ENCODE assay signal across 15 cellular contexts in the genomic region with DNA sequence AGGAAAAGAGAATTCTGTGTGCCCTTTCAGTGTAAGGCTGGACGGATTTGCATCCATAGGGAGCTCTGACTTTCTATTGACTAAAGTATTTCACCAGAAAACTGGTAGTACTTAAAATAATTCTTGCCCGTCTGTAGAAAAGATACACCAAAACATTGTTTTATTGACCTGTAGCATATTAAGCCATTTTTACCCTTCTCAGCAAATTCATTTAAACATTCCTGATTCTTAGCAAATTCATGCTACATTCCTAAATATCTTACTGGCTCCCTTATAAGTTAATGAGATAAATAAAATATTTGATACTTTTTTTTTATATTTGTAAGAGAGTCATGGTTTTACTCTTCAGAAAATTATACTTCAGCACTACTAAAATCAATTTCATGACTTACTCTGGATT. TPM values are rescaled to one million over a fixed set of nuclear protein-coding genes. Genes with fewer than 3 reads are reported as not detected.
DNase-seq lines count a peak whose midpoint lies in the region; ATAC-seq, FAIRE-seq and TF ChIP-seq lines count a peak whose summit lies in the region.
"Had no signal": no experiment of that assay in that cellular context is flagged by ENCODE, and none has a peak within 500 bp of the region (broad histone marks: within the 10 kb centered on the region; RNA-seq: fewer than 3 reads in every experiment).

No MANE protein-coding gene starts in this region.

- H2AFZ ChIP-seq in smooth muscle cell (ENCODE audit: low read depth) = peak overlapping the region; percentile 36

- peaks cover 4% of the 10 kb centered on the region for H3F3A ChIP-seq in smooth muscle cell (ENCODE audit: low read depth)

- H3K4me3 Mint-ChIP-seq in activated CD4-positive, alpha-beta T cell treated with anti-CD3 and anti-CD28 coated beads, Interleukin-2, amount 10 ng/mL, durations not matched to agents 7 days and 5 days = peak overlapping the region; percentile 38
- H3K4me3 Mint-ChIP-seq in T-cell = peak overlapping the region; percentile 46 to 98 (median 60)
- H3K4me3 Mint-ChIP-seq in dendritic cell treated with granulocyte-macrophage colony-stimulating factor and Interleukin-4, amounts not matched to agents 40 ng/mL and 50 ng/mL, for 4 days = no peak overlapping the region
- H3K4me3 Mint-ChIP-seq: neural progenitor cell had no signal

- no peaks in the 10 kb centered on the region for H4K20me1 ChIP-seq in smooth muscle cell (ENCODE audit: low read depth)

- DNase-seq in activated CD4-positive, alpha-beta T cell treated with anti-CD3 and anti-CD28 coated beads, Interleukin-2, amount 10 ng/mL, durations not matched to agents 7 days and 5 days = no peak
- DNase-seq in activated CD4-positive, alpha-beta T cell treated with anti-CD3 and anti-CD28 coated beads, Interleukin-2, amount 50 U/mL, for 1 hour = no peak
- DNase-seq in T-cell (no peak), smooth muscle cell (lab: John Stamatoyannopoulos, UW; ENCODE audit: unreplicated experiment) (no peak), small intestine (no peak)
- no peak for DNase-seq in stimulated activated CD4-positive, alpha-beta T cell treated with anti-CD3 and anti-CD28 coated beads, Interleukin-1b, Interleukin-23, amount 100 ng/mL, for 48 hours
- DNase-seq: activated CD4-positive, alpha-beta T cell treated with anti-CD3 and anti-CD28 coated beads for 4 hours; left ventricle myocardium superior; NCI-H187 treated with DMSO at 0.1 percent for 48 hours; NCI-H524 had no signal

- 97% methylated on average over 2 of the region's 2 CpGs for whole genome bisulfite sequencing in smooth muscle cell (ENCODE audit: low lambda C conversion rate)
- 93 to 96% (median 95%) methylated on average over 2 of the region's 2 CpGs for WGBS in small intestine, 3 donors

- H3K4me3 ChIP-seq in smooth muscle cell (no peak overlapping the region), small intestine (ENCODE audit: low read depth in 1 of 2, low read length in 2 of 2) (no peak overlapping the region)
- H3K4me3 ChIP-seq: neural progenitor cell had no signal

- no peak for FAIRE-seq in small intestine (lab: Jason Lieb, UNC)
- FAIRE-seq: H1 had no signal

- H3K27ac ChIP-seq in smooth muscle cell (ENCODE audit: low read depth) (peak overlapping the region; percentile 99), small intestine (ENCODE audit: low read depth in 1 of 2, low read length in 1 of 2) (no peak overlapping the region)
- H3K27ac ChIP-seq: neural progenitor cell had no signal

- intact Hi-C loops in dendritic cell treated with granulocyte-macrophage colony-stimulating factor and Interleukin-4, amounts not matched to agents 40 ng/mL and 50 ng/mL, for 4 days (cut with micrococcal nuclease) = loop anchor here (5.0 kb wide), 1 partner anchor 50 kb away; a partner anchor contains a TSS

- H3K27me3 Mint-ChIP-seq in activated CD4-positive, alpha-beta T cell treated with anti-CD3 and anti-CD28 coated beads, Interleukin-2, amount 10 ng/mL, durations not matched to agents 7 days and 5 days = no peaks in the 10 kb centered on the region
- H3K27me3 Mint-ChIP-seq in T-cell = no peaks in the 10 kb centered on the region
- H3K27me3 Mint-ChIP-seq in dendritic cell treated with granulocyte-macrophage colony-stimulating factor and Interleukin-4, amounts not matched to agents 40 ng/mL and 50 ng/mL, for 4 days = peaks cover 2% of the 10 kb centered on the region

- H3K79me2 ChIP-seq in smooth muscle cell (ENCODE audit: low read depth) = peaks cover 6% of the 10 kb centered on the region

- H3K36me3 ChIP-seq in smooth muscle cell (ENCODE audit: low read depth) (no peaks in the 10 kb centered on the region), small intestine (ENCODE audit: control insufficient read depth in 2 of 2, insufficient read depth in 2 of 2, low read length in 2 of 2) (no peaks in the 10 kb centered on the region)
- H3K36me3 ChIP-seq: neural progenitor cell had no signal

- H3K36me3 Mint-ChIP-seq in activated CD4-positive, alpha-beta T cell treated with anti-CD3 and anti-CD28 coated beads, Interleukin-2, amount 10 ng/mL, durations not matched to agents 7 days and 5 days (ENCODE audit: low read depth) = peaks cover 9% of the 10 kb centered on the region
- H3K36me3 Mint-ChIP-seq in T-cell = no peaks in the 10 kb centered on the region
- H3K36me3 Mint-ChIP-seq in dendritic cell treated with granulocyte-macrophage colony-stimulating factor and Interleukin-4, amounts not matched to agents 40 ng/mL and 50 ng/mL, for 4 days (ENCODE audit: low read depth) = peaks cover 14% of the 10 kb centered on the region
- H3K36me3 Mint-ChIP-seq: neural progenitor cell had no signal

- H3K9ac ChIP-seq in smooth muscle cell (ENCODE audit: low read depth) = no peak overlapping the region
- H3K9ac ChIP-seq: neural progenitor cell had no signal

- peak overlapping the region; percentile 85 for H3K27ac Mint-ChIP-seq in activated CD4-positive, alpha-beta T cell treated with anti-CD3 and anti-CD28 coated beads, Interleukin-2, amount 10 ng/mL, durations not matched to agents 7 days and 5 days
- H3K27ac Mint-ChIP-seq in T-cell = peak overlapping the region; percentile 59 to 79
- H3K27ac Mint-ChIP-seq in dendritic cell treated with granulocyte-macrophage colony-stimulating factor and Interleukin-4, amounts not matched to agents 40 ng/mL and 50 ng/mL, for 4 days = peak overlapping the region; percentile 100

- H3K27me3 ChIP-seq in smooth muscle cell (ENCODE audit: low read depth) (no peaks in the 10 kb centered on the region), small intestine (ENCODE audit: control insufficient read depth in 2 of 2, insufficient read depth in 2 of 2, low read length in 2 of 2) (no peaks in the 10 kb centered on the region)
- H3K27me3 ChIP-seq: neural progenitor cell had no signal

- ATAC-seq in T-cell (replicated peaks in 1 of 4) = no peak
- ATAC-seq in GM21367 (IDR thresholded peaks at IDR 0.05; ENCODE audit: unreplicated experiment) = no peak
- ATAC-seq: left ventricle myocardium superior, Panc1 had no signal

- peaks cover 5% of the 10 kb centered on the region for H3K4me1 ChIP-seq in smooth muscle cell (ENCODE audit: low read depth)
- no peaks in the 10 kb centered on the region for H3K4me1 ChIP-seq in small intestine (ENCODE audit: control insufficient read depth in 2 of 2, insufficient read depth in 1 of 2, low read depth in 1 of 2, low read length in 1 of 2)

- CTCF ChIA-PET in activated CD4-positive, alpha-beta T cell treated with anti-CD3 and anti-CD28 coated beads, Interleukin-2, amount 10 ng/mL, durations not matched to agents 7 days and 5 days (lab: Charles Lee) = interaction anchor here (1.7 kb wide), 1 partner anchor 17 kb away, joined by 4 read pairs; no protein-coding TSS in a partner anchor
- CTCF ChIA-PET in T-cell (lab: Charles Lee) = no interaction called here

- peaks cover 24% of the 10 kb centered on the region for H3K9me3 Mint-ChIP-seq in activated CD4-positive, alpha-beta T cell treated with anti-CD3 and anti-CD28 coated beads, Interleukin-2, amount 10 ng/mL, durations not matched to agents 7 days and 5 days
- peaks cover 0 to 4% (median 0%) of the 10 kb centered on the region in 3 donors for H3K9me3 Mint-ChIP-seq in T-cell
- H3K9me3 Mint-ChIP-seq in dendritic cell treated with granulocyte-macrophage colony-stimulating factor and Interleukin-4, amounts not matched to agents 40 ng/mL and 50 ng/mL, for 4 days = peaks cover 24% of the 10 kb centered on the region

- peaks cover 4% of the 10 kb centered on the region for H3K9me3 ChIP-seq in smooth muscle cell (replicated peaks; ENCODE audit: low read depth)
- no peaks in the 10 kb centered on the region for H3K9me3 ChIP-seq in small intestine (ENCODE audit: control insufficient read depth, low read depth)

- no peak for TF ChIP-seq CTCF in smooth muscle cell (IDR thresholded peaks at IDR 0.05; ENCODE audit: borderline replicate concordance, insufficient read depth, poor library complexity, severe bottlenecking)

- POLR2A ChIA-PET in activated CD4-positive, alpha-beta T cell treated with anti-CD3 and anti-CD28 coated beads, Interleukin-2, amount 10 ng/mL, durations not matched to agents 7 days and 5 days (lab: Charles Lee) = no interaction called here
- POLR2A ChIA-PET in T-cell (lab: Charles Lee) = no interaction called here

- peaks cover 21% of the 10 kb centered on the region for H3K4me1 Mint-ChIP-seq in activated CD4-positive, alpha-beta T cell treated with anti-CD3 and anti-CD28 coated beads, Interleukin-2, amount 10 ng/mL, durations not matched to agents 7 days and 5 days
- peaks cover 20 to 34% (median 31%) of the 10 kb centered on the region in 3 donors for H3K4me1 Mint-ChIP-seq in T-cell
- H3K4me1 Mint-ChIP-seq in dendritic cell treated with granulocyte-macrophage colony-stimulating factor and Interleukin-4, amounts not matched to agents 40 ng/mL and 50 ng/mL, for 4 days (ENCODE audit: low read depth) = peaks cover 19% of the 10 kb centered on the region

- no peak overlapping the region for H3K4me2 ChIP-seq in smooth muscle cell
- H3K4me2 ChIP-seq: neural progenitor cell had no signal

RNA-seq across cellular contexts. Expression of a gene that starts 1.6 kb away (rescaled TPM):
- total RNA-seq in activated CD4-positive, alpha-beta T cell treated with anti-CD3 and anti-CD28 coated beads, Interleukin-2, amount 10 ng/mL, durations not matched to agents 7 days and 5 days = 10 to 100 TPM in 1 of 2 experiments, 1 to 10 TPM in 1; 9.5 to 11.8 TPM
- total RNA-seq in T-cell (10 to 100 TPM; 10.0 to 14.8 (median 13.0) TPM), smooth muscle cell (9.9 and 14.2 TPM in 2 replicates)
- polyA plus RNA-seq in smooth muscle cell (12.9 and 14.8 TPM in 2 replicates), small intestine (1 to 10 TPM; 4.2 to 8.4 (median 6.5) TPM)

RNA-seq across cellular contexts. Expression of a gene that starts 51.4 kb away (rescaled TPM):
- 10 to 100 TPM; 25.2 to 26.3 TPM for total RNA-seq in activated CD4-positive, alpha-beta T cell treated with anti-CD3 and anti-CD28 coated beads, Interleukin-2, amount 10 ng/mL, durations not matched to agents 7 days and 5 days
- 1 to 10 TPM; 7.4 to 9.7 (median 7.6) TPM for total RNA-seq in T-cell
- 18.4 and 21.5 TPM in 2 replicates for total RNA-seq in smooth muscle cell
- polyA plus RNA-seq in smooth muscle cell = 26.2 and 34.8 TPM in 2 replicates
- polyA plus RNA-seq in small intestine = 10 to 100 TPM; 23.3 to 70.2 (median 42.4) TPM
